In the genomic region with DNA sequence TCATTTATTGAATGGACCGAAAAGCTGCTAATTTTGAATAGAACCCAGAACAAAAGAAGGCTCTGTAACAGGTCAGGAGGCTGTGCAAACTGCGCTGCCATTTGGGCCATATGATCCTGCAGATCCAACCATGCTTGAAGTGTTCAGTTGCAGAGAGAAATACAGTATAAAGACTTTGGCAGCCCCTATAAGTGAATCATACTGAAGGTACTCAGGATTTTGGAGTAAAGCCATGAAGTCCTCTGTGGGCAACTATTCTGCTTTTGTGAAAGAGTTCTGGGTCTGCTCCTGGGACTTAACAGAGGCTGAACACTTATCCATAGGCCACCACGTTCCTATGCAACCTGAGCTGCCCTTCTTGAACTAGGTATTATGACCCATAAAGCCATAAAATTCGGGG, we compare ENCODE assay signal across 23 cellular contexts.
"Had no signal": no experiment of that assay in that cellular context is flagged by ENCODE, and none has a peak within 500 bp of the region (broad histone marks: within the 10 kb centered on the region; RNA-seq: fewer than 3 reads in every experiment).

No MANE protein-coding gene starts in this region.

- H3K36me3 ChIP-seq: heart right ventricle, left lung, lower lobe of right lung, pancreas, prostate gland, sigmoid colon, transverse colon had no signal

- H3K27ac ChIP-seq: body of pancreas, foreskin keratinocyte, heart right ventricle, left lung, lower lobe of right lung, pancreas, prostate gland, sigmoid colon, transverse colon, VCaP had no signal

- H3K4me1 ChIP-seq: body of pancreas, foreskin keratinocyte, heart right ventricle, left lung, lower lobe of right lung, pancreas, prostate gland, sigmoid colon, transverse colon had no signal

- DNase-seq: activated CD4-positive, alpha-beta memory T cell treated with anti-CD3 and anti-CD28 coated beads for 36 hours; activated CD4-positive, alpha-beta T cell treated with anti-CD3 and anti-CD28 coated beads for 4 hours; activated CD8-positive, alpha-beta memory T cell treated with anti-CD3 and anti-CD28 coated beads, Interleukin-2, amount 50 U/mL, for 4 hours; activated naive CD8-positive, alpha-beta T cell treated with anti-CD3 and anti-CD28 coated beads, Interleukin-2, amount 50 U/mL, for 24 hours; activated T-cell treated with anti-CD3 and anti-CD28 coated beads, Interleukin-2, amount 50 U/mL, for 24 hours; body of pancreas; effector CD8-positive, alpha-beta T cell; foreskin keratinocyte; heart right ventricle; left lung; lower lobe of right lung; mesenchymal stem cell; naive thymus-derived CD8-positive, alpha-beta T cell; nucleus accumbens; pancreas; retina; sigmoid colon; stimulated activated CD4-positive, alpha-beta T cell treated with anti-CD3 and anti-CD28 coated beads, Interleukin-15, amount 100 ng/mL, for 24 hours; stimulated activated CD4-positive, alpha-beta T cell treated with anti-CD3 and anti-CD28 coated beads, Interleukin-2, amount 100 ng/mL, for 24 hours; stimulated activated naive CD4-positive, alpha-beta T cell; transverse colon had no signal

- H3K9me3 ChIP-seq: body of pancreas, lower lobe of right lung, pancreas, prostate gland, sigmoid colon, transverse colon had no signal

- H3K27me3 ChIP-seq: body of pancreas, foreskin keratinocyte, heart right ventricle, left lung, pancreas, sigmoid colon, transverse colon had no signal

- H3K4me3 ChIP-seq: body of pancreas, heart right ventricle, left lung, lower lobe of right lung, pancreas, prostate gland, sigmoid colon, transverse colon had no signal
